ENCODE assay signal across 30 cellular contexts in genomic region chr1:118826669-118827068, GRCh38.
DNase-seq lines count a peak whose midpoint lies in the region; ATAC-seq, FAIRE-seq and TF ChIP-seq lines count a peak whose summit lies in the region.
"Had no signal": no experiment of that assay in that cellular context is flagged by ENCODE, and none has a peak within 500 bp of the region (broad histone marks: within the 10 kb centered on the region; RNA-seq: fewer than 3 reads in every experiment).

No MANE protein-coding gene starts in this region.

- in situ Hi-C loops in mammary epithelial cell (cut with MboI; ENCODE audit: low sequenced_read_pairs in 2 of 2): no loop called here

- CTCF ChIA-PET in mammary epithelial cell (lab: Charles Lee; ENCODE audit: low non-redundant PET): no interaction called here

- H3K27ac ChIP-seq in mammary epithelial cell (ENCODE audit: insufficient read depth, low read depth, low read length) (no peak overlapping the region), liver (ENCODE audit: low read depth in 1 of 2, low read length in 2 of 2) (no peak overlapping the region)
- H3K27ac ChIP-seq: colonic mucosa, gastrocnemius medialis, left ventricle myocardium inferior, thyroid gland had no signal

- H3K4me2 ChIP-seq in mammary epithelial cell (ENCODE audit: insufficient read depth, low read depth, low read length): no peak overlapping the region

- H3K4me3 ChIP-seq in mammary epithelial cell (replicated peaks in 1 of 3; ENCODE audit: insufficient read depth in 1 of 3, low read depth in 2 of 3, low read length in 3 of 3) (no peak overlapping the region), liver (ENCODE audit: low read depth in 1 of 3, low read length in 3 of 3) (no peak overlapping the region)
- H3K4me3 ChIP-seq: colonic mucosa, gastrocnemius medialis, HAP-1, left ventricle myocardium inferior, thyroid gland had no signal

- TF ChIP-seq CTCF in GM12872 (IDR thresholded peaks at IDR 0.05; ENCODE audit: insufficient read depth, low read depth, low read length): 0 out of 3 replicates have a peak, but pooled peaks have one; percentile 17
- TF ChIP-seq CTCF in mammary epithelial cell (conservative IDR thresholded peaks at IDR 0.05 in 1 of 2, IDR thresholded peaks at IDR 0.05 in 1 of 2; ENCODE audit: extremely low read depth in 1 of 2, insufficient read depth in 1 of 2, low read depth in 1 of 2, low read length in 2 of 2): no peak
- TF ChIP-seq CTCF in liver (IDR thresholded peaks at IDR 0.05; ENCODE audit: low read depth, low read length, missing input control): no peak

- BruUV-seq in mammary epithelial cell (replicated peaks; lab: Mats Ljungman, UMichigan): no TSS peak

- dilution Hi-C loops in mammary epithelial cell (cut with HindIII; ENCODE audit: low sequenced_read_pairs): no loop called here

- peak; percentile 32 for DNase-seq in HT-29 (ENCODE audit: low spot score)
- peak; percentile 26 for DNase-seq in mammary epithelial cell
- no peak for DNase-seq in NCI-H526 treated with DMSO at 0.1 percent for 48 hours (lab: John Stamatoyannopoulos, UW)
- DNase-seq in frontal cortex (ENCODE audit: low spot score in 2 of 2): no peak
- no peak for DNase-seq in HUDEP-2 (lab: John Stamatoyannopoulos, UW; ENCODE audit: unreplicated experiment in 76 of 76)
- DNase-seq: activated CD8-positive, alpha-beta T cell treated with anti-CD3 and anti-CD28 coated beads for 36 hours; Calu3; colonic mucosa; effector memory CD8-positive, alpha-beta T cell; gastrocnemius medialis; hippocampal formation; Karpas-422; left ventricle myocardium inferior; naive thymus-derived CD4-positive, alpha-beta T cell; NCI-H1092; NCI-H187 treated with DMSO at 0.1 percent for 48 hours; NCI-H226; NCI-H82; nucleus accumbens; small intestine; stimulated activated CD4-positive, alpha-beta T cell treated with anti-CD3 and anti-CD28 coated beads, Interleukin-1b, Interleukin-23, amount 100 ng/mL, for 48 hours; stimulated activated CD8-positive, alpha-beta memory T cell treated with anti-CD3 and anti-CD28 coated beads, Interleukin-4, amount 100 ng/mL, for 48 hours; stimulated activated naive CD8-positive, alpha-beta T cell treated with anti-CD3 and anti-CD28 coated beads, Interleukin-15, amount 100 ng/mL, for 72 hours; T-helper 2 cell; thyroid gland had no signal

- H3K4me1 ChIP-seq in mammary epithelial cell (ENCODE audit: insufficient read depth, low read length) (no peaks in the 10 kb centered on the region), liver (ENCODE audit: control insufficient read depth in 4 of 4, insufficient read depth in 4 of 4, low read length in 3 of 4) (peaks cover 0 to 4% (median 0%) of the 10 kb centered on the region in 4 donors)
- H3K4me1 ChIP-seq: colonic mucosa, gastrocnemius medialis, HAP-1, left ventricle myocardium inferior had no signal

- H3K9ac ChIP-seq in mammary epithelial cell (ENCODE audit: insufficient read depth, low read length) (no peak overlapping the region), liver (ENCODE audit: low read depth in 1 of 2, low read length in 2 of 2) (no peak overlapping the region)

- 63% methylated on average over 3 of the region's 3 CpGs for WGBS in mammary epithelial cell (ENCODE audit: low coverage, missing lambda C conversion rate)
- 47% methylated on average over 3 of the region's 3 CpGs for WGBS in liver

- no peak for ATAC-seq in HG02981 (IDR thresholded peaks at IDR 0.05; ENCODE audit: unreplicated experiment)
- ATAC-seq: activated CD8-positive, alpha-beta T cell treated with anti-CD3 and anti-CD28 coated beads for 36 hours; effector memory CD8-positive, alpha-beta T cell; gastrocnemius medialis; naive thymus-derived CD4-positive, alpha-beta T cell; SK-N-SH treated with all-trans-retinoic acid at 6 μM for 48 hours; stimulated activated naive CD8-positive, alpha-beta T cell treated with anti-CD3 and anti-CD28 coated beads, Interleukin-15, amount 100 ng/mL, for 72 hours had no signal

- peak; percentile 22 to 44 for TF ChIP-seq RAD21 in liver (IDR thresholded peaks at IDR 0.05)

- H3K9me3 ChIP-seq in mammary epithelial cell (replicated peaks; ENCODE audit: insufficient read depth, low read length) (no peaks in the 10 kb centered on the region), liver (ENCODE audit: control insufficient read depth in 4 of 4, low read length in 3 of 4) (peaks cover 0 to 3% (median 0%) of the 10 kb centered on the region in 4 donors)
- H3K9me3 ChIP-seq: colonic mucosa, gastrocnemius medialis, HAP-1, thyroid gland had no signal

- H3K36me3 ChIP-seq in mammary epithelial cell (ENCODE audit: insufficient read depth, low read length): no peaks in the 10 kb centered on the region
- H3K36me3 ChIP-seq in liver (ENCODE audit: control insufficient read depth in 4 of 4, insufficient read depth in 3 of 4, low read depth in 1 of 4, low read length in 3 of 4): no peaks in the 10 kb centered on the region
- H3K36me3 ChIP-seq: colonic mucosa, gastrocnemius medialis, HAP-1, left ventricle myocardium inferior, thyroid gland had no signal

- H3K79me2 ChIP-seq in mammary epithelial cell (ENCODE audit: insufficient read depth, low read length): no peaks in the 10 kb centered on the region

- H3K27me3 ChIP-seq in mammary epithelial cell (ENCODE audit: insufficient read depth, low read length) (no peaks in the 10 kb centered on the region), liver (ENCODE audit: control insufficient read depth in 4 of 4, insufficient read depth in 4 of 4, low read length in 3 of 4) (no peaks in the 10 kb centered on the region)
- H3K27me3 ChIP-seq: colonic mucosa, gastrocnemius medialis, thyroid gland had no signal

- FAIRE-seq in frontal cortex (lab: Jason Lieb, UNC): no peak
- FAIRE-seq: small intestine had no signal

- no peak overlapping the region for H2AFZ ChIP-seq in mammary epithelial cell (ENCODE audit: low read depth, low read length)

- H4K20me1 ChIP-seq in mammary epithelial cell (ENCODE audit: insufficient read depth, low read length): no peaks in the 10 kb centered on the region

- intact Hi-C loops in mammary epithelial cell (cut with micrococcal nuclease): no loop called here

TF ChIP-seq in liver, 16 proteins besides CTCF, POLR2A, EP300 and RAD21:
- TF ChIP-seq FOXA1 (IDR thresholded peaks at IDR 0.05) (no peak), HNF4A (conservative IDR thresholded peaks at IDR 0.05) (no peak), YY1 (IDR thresholded peaks at IDR 0.05) (no peak), EGR1 (IDR thresholded peaks at IDR 0.05; ENCODE audit: low read depth in 2 of 2) (no peak), JUND (IDR thresholded peaks at IDR 0.05) (no peak), ZBTB33 (IDR thresholded peaks at IDR 0.05) (no peak), ATF3 (IDR thresholded peaks at IDR 0.05) (no peak), TAF1 (conservative IDR thresholded peaks at IDR 0.05) (no peak), HNF4G (IDR thresholded peaks at IDR 0.05) (no peak), FOXA2 (IDR thresholded peaks at IDR 0.05) (no peak), SP1 (IDR thresholded peaks at IDR 0.05) (no peak), NR2F2 (IDR thresholded peaks at IDR 0.05) (no peak), GABPA (IDR thresholded peaks at IDR 0.05 in 1 of 2, conservative IDR thresholded peaks at IDR 0.05 in 1 of 2) (no peak)
- TF ChIP-seq, protein P1, sequence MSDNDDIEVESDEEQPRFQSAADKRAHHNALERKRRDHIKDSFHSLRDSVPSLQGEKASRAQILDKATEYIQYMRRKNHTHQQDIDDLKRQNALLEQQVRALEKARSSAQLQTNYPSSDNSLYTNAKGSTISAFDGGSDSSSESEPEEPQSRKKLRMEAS (IDR thresholded peaks at IDR 0.05): no peak
- TF ChIP-seq, protein P2, sequence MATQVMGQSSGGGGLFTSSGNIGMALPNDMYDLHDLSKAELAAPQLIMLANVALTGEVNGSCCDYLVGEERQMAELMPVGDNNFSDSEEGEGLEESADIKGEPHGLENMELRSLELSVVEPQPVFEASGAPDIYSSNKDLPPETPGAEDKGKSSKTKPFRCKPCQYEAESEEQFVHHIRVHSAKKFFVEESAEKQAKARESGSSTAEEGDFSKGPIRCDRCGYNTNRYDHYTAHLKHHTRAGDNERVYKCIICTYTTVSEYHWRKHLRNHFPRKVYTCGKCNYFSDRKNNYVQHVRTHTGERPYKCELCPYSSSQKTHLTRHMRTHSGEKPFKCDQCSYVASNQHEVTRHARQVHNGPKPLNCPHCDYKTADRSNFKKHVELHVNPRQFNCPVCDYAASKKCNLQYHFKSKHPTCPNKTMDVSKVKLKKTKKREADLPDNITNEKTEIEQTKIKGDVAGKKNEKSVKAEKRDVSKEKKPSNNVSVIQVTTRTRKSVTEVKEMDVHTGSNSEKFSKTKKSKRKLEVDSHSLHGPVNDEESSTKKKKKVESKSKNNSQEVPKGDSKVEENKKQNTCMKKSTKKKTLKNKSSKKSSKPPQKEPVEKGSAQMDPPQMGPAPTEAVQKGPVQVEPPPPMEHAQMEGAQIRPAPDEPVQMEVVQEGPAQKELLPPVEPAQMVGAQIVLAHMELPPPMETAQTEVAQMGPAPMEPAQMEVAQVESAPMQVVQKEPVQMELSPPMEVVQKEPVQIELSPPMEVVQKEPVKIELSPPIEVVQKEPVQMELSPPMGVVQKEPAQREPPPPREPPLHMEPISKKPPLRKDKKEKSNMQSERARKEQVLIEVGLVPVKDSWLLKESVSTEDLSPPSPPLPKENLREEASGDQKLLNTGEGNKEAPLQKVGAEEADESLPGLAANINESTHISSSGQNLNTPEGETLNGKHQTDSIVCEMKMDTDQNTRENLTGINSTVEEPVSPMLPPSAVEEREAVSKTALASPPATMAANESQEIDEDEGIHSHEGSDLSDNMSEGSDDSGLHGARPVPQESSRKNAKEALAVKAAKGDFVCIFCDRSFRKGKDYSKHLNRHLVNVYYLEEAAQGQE (IDR thresholded peaks at IDR 0.05): no peak

Comparison
In these comparisons a context has a peak if more than half of its experiments do, and no peak if none do; other contexts are left out.
1. DNase-seq: peak in HT-29 (single experiment) and mammary epithelial cell (single experiment); none in NCI-H526 treated with DMSO at 0.1 percent for 48 hours (single experiment), frontal cortex (0 of 2) and HUDEP-2 (0 of 76).